In genomic region chr3:191696356-191696755, GRCh38 we compare ENCODE assay signal across 29 cellular contexts.
"Had no signal": no experiment of that assay in that cellular context is flagged by ENCODE, and none has a peak within 500 bp of the region (broad histone marks: within the 10 kb centered on the region; RNA-seq: fewer than 3 reads in every experiment).

No MANE protein-coding gene starts in this region.

- H3K36me3 ChIP-seq: ascending aorta, breast epithelium, cardiac muscle cell, colonic mucosa, esophagus squamous epithelium, gastroesophageal sphincter, heart right ventricle had no signal

- H3K27ac ChIP-seq: ascending aorta, breast epithelium, cardiac muscle cell, colonic mucosa, epithelial cell of prostate, esophagus squamous epithelium, gastroesophageal sphincter, heart right ventricle had no signal

- H3K9me3 ChIP-seq: ascending aorta, colonic mucosa, esophagus squamous epithelium had no signal

- H3K4me1 ChIP-seq: ascending aorta, breast epithelium, colonic mucosa, esophagus squamous epithelium, gastroesophageal sphincter, heart right ventricle had no signal

- ATAC-seq: activated CD4-positive, alpha-beta T cell treated with anti-CD3 and anti-CD28 coated beads for 36 hours; activated CD8-positive, alpha-beta memory T cell treated with anti-CD3 and anti-CD28 coated beads, Interleukin-2, amount 10 ng/mL, durations not matched to agents 7 days and 5 days; activated CD8-positive, alpha-beta T cell treated with anti-CD3 and anti-CD28 coated beads, Interleukin-2, amount 10 ng/mL, durations not matched to agents 7 days and 5 days; activated naive CD8-positive, alpha-beta T cell treated with anti-CD3 and anti-CD28 coated beads, Interleukin-2, amount 50 U/mL, for 24 hours; gastroesophageal sphincter; heart right ventricle had no signal

- FAIRE-seq: endometrium, endothelial cell of umbilical vein had no signal

- H3K27me3 ChIP-seq: ascending aorta, breast epithelium, cardiac muscle cell, colonic mucosa, esophagus squamous epithelium, gastroesophageal sphincter, heart right ventricle had no signal

- H3K4me3 ChIP-seq: ascending aorta, breast epithelium, cardiac muscle cell, colonic mucosa, esophagus squamous epithelium, gastroesophageal sphincter, heart right ventricle had no signal

- DNase-seq: activated CD4-positive, alpha-beta memory T cell treated with anti-CD3 and anti-CD28 coated beads for 36 hours; activated CD4-positive, alpha-beta T cell treated with anti-CD3 and anti-CD28 coated beads for 36 hours; activated CD4-positive, alpha-beta T cell treated with anti-CD3 and anti-CD28 coated beads, Interleukin-2, amount 10 ng/mL, durations not matched to agents 24 days and 14 days; activated CD4-positive, CD25-positive, alpha-beta regulatory T cell; activated CD4-positive, CD25-positive, alpha-beta regulatory T cell treated with anti-CD3 and anti-CD28 coated beads, Interleukin-2, amount 50 U/mL, for 72 hours; activated CD8-positive, alpha-beta memory T cell treated with anti-CD3 and anti-CD28 coated beads, Interleukin-2, amount 10 ng/mL, durations not matched to agents 7 days and 5 days; activated CD8-positive, alpha-beta memory T cell treated with anti-CD3 and anti-CD28 coated beads, Interleukin-2, amount 50 U/mL, for 4 hours; activated CD8-positive, alpha-beta T cell treated with anti-CD3 and anti-CD28 coated beads, Interleukin-2, amount 10 ng/mL, durations not matched to agents 7 days and 5 days; activated effector memory CD4-positive, alpha-beta T cell treated with anti-CD3 and anti-CD28 coated beads, Interleukin-2, amount 50 U/mL, for 16 hours; activated naive CD4-positive, alpha-beta T cell treated with anti-CD3 and anti-CD28 coated beads for 36 hours; activated naive CD8-positive, alpha-beta T cell treated with anti-CD3 and anti-CD28 coated beads for 36 hours; activated naive CD8-positive, alpha-beta T cell treated with anti-CD3 and anti-CD28 coated beads, Interleukin-2, amount 50 U/mL, for 24 hours; activated T-cell treated with anti-CD3 and anti-CD28 coated beads, Interleukin-2, amount 50 U/mL, for 1 hour; activated T-cell treated with anti-CD3 and anti-CD28 coated beads, Interleukin-2, amount 50 U/mL, for 48 hours; central memory CD4-positive, alpha-beta T cell; cerebellar nuclear complex; colonic mucosa; effector CD8-positive, alpha-beta T cell; esophagus squamous epithelium; foreskin melanocyte; heart right ventricle; T-helper 2 cell had no signal
